1 cellular context compared by ENCODE assay signal in genomic region chr16:997440-998051, GRCh38.
TF ChIP-seq lines count a peak whose summit lies in the region.

No MANE protein-coding gene starts in this region.

TF ChIP-seq in SK-N-SH treated with all-trans-retinoic acid at 6 μM for 48 hours, 23 proteins besides CTCF, POLR2A, EP300 and RAD21 (continued from another document):
- TF ChIP-seq, protein P1, sequence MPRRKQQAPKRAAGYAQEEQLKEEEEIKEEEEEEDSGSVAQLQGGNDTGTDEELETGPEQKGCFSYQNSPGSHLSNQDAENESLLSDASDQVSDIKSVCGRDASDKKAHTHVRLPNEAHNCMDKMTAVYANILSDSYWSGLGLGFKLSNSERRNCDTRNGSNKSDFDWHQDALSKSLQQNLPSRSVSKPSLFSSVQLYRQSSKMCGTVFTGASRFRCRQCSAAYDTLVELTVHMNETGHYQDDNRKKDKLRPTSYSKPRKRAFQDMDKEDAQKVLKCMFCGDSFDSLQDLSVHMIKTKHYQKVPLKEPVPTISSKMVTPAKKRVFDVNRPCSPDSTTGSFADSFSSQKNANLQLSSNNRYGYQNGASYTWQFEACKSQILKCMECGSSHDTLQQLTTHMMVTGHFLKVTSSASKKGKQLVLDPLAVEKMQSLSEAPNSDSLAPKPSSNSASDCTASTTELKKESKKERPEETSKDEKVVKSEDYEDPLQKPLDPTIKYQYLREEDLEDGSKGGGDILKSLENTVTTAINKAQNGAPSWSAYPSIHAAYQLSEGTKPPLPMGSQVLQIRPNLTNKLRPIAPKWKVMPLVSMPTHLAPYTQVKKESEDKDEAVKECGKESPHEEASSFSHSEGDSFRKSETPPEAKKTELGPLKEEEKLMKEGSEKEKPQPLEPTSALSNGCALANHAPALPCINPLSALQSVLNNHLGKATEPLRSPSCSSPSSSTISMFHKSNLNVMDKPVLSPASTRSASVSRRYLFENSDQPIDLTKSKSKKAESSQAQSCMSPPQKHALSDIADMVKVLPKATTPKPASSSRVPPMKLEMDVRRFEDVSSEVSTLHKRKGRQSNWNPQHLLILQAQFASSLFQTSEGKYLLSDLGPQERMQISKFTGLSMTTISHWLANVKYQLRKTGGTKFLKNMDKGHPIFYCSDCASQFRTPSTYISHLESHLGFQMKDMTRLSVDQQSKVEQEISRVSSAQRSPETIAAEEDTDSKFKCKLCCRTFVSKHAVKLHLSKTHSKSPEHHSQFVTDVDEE (CRISPR knock-in tag; IDR thresholded peaks at IDR 0.05), result no peak
- TF ChIP-seq CSDC2 (CRISPR knock-in tag; IDR thresholded peaks at IDR 0.05) (no peak), ISL1 (CRISPR knock-in tag; IDR thresholded peaks at IDR 0.05) (no peak), RARB (CRISPR knock-in tag; IDR thresholded peaks at IDR 0.05) (no peak), ARNTL (CRISPR knock-in tag; IDR thresholded peaks at IDR 0.05; ENCODE audit: borderline replicate concordance, low read depth) (no peak), ZFP3 (CRISPR knock-in tag; IDR thresholded peaks at IDR 0.05) (no peak)
